14 cellular contexts compared by ENCODE assay signal in genomic region chr16:66262253-66263167, GRCh38.
DNase-seq lines count a peak whose midpoint lies in the region; ATAC-seq and TF ChIP-seq lines count a peak whose summit lies in the region.
"Had no signal": no experiment of that assay in that cellular context is flagged by ENCODE, and none has a peak within 500 bp of the region (broad histone marks: within the 10 kb centered on the region; RNA-seq: fewer than 3 reads in every experiment).

No MANE protein-coding gene starts in this region.

- WGBS in stomach, 5 donors = 68 to 81% (median 75%) methylated on average over 11 of the region's 11 CpGs

- H3K4me3 Mint-ChIP-seq in natural killer cell treated with Interleukin-12 subunit alpha and Interleukin-12 subunit beta and Interleukin-15 and Interleukin-18, amount 100 ng/mL, for 72 hours = no peak overlapping the region
- H3K4me3 Mint-ChIP-seq: activated naive CD8-positive, alpha-beta T cell treated with anti-CD3 and anti-CD28 coated beads, Interleukin-2, amount 10 ng/mL, durations not matched to agents 7 days and 5 days; CD4-positive, CD25-positive, alpha-beta regulatory T cell had no signal

- DNase-seq in M059J (ENCODE audit: low read depth) (peak; percentile 44), choroid plexus epithelial cell (ENCODE audit: low read depth) (peak; percentile 62), islet precursor cell (peak; percentile 31), stomach (no peak), NAMALWA (ENCODE audit: low spot score) (no peak)
- DNase-seq in natural killer cell treated with Interleukin-12 subunit alpha and Interleukin-12 subunit beta and Interleukin-15 and Interleukin-18, amount 100 ng/mL, for 72 hours (ENCODE audit: low spot score) = no peak
- DNase-seq in activated effector memory CD4-positive, alpha-beta T cell treated with Interleukin-2 at 50 U/mL for 16 hours = no peak
- DNase-seq: activated naive CD8-positive, alpha-beta T cell treated with anti-CD3 and anti-CD28 coated beads, Interleukin-2, amount 10 ng/mL, durations not matched to agents 7 days and 5 days; CD4-positive, CD25-positive, alpha-beta regulatory T cell; DMS79 treated with DMSO at 0.1 percent for 48 hours; esophagus squamous epithelium; posterior cingulate gyrus had no signal

- peaks cover 0 to 15% of the 10 kb centered on the region in 2 donors for H3K27me3 Mint-ChIP-seq in natural killer cell treated with Interleukin-12 subunit alpha and Interleukin-12 subunit beta and Interleukin-15 and Interleukin-18, amount 100 ng/mL, for 72 hours

- H3K27ac ChIP-seq in stomach = peak overlapping the region in 3 of 5 donors; percentile 4 to 39 (median 26)

- TF ChIP-seq EP300 in stomach (IDR thresholded peaks at IDR 0.05) = no peak

- TF ChIP-seq POLR2A in stomach (IDR thresholded peaks at IDR 0.05) = no peak

- H3K9me3 Mint-ChIP-seq in natural killer cell treated with Interleukin-12 subunit alpha and Interleukin-12 subunit beta and Interleukin-15 and Interleukin-18, amount 100 ng/mL, for 72 hours = no peaks in the 10 kb centered on the region
- H3K9me3 Mint-ChIP-seq: activated naive CD8-positive, alpha-beta T cell treated with anti-CD3 and anti-CD28 coated beads, Interleukin-2, amount 10 ng/mL, durations not matched to agents 7 days and 5 days had no signal

- H3K4me1 ChIP-seq in stomach = peaks cover 5 to 29% (median 11%) of the 10 kb centered on the region in 4 donors

- H3K27ac Mint-ChIP-seq in natural killer cell treated with Interleukin-12 subunit alpha and Interleukin-12 subunit beta and Interleukin-15 and Interleukin-18, amount 100 ng/mL, for 72 hours = no peak overlapping the region
- H3K27ac Mint-ChIP-seq: activated naive CD8-positive, alpha-beta T cell treated with anti-CD3 and anti-CD28 coated beads, Interleukin-2, amount 10 ng/mL, durations not matched to agents 7 days and 5 days; CD4-positive, CD25-positive, alpha-beta regulatory T cell had no signal

- H3K4me3 ChIP-seq in choroid plexus epithelial cell (ENCODE audit: low read depth, low read length) (no peak overlapping the region), stomach (no peak overlapping the region)
- H3K4me3 ChIP-seq: esophagus squamous epithelium, SK-N-MC had no signal

- no peak for ATAC-seq in SK-N-SH treated with all-trans-retinoic acid at 6 μM for 48 hours
- ATAC-seq in natural killer cell treated with Interleukin-12 subunit alpha and Interleukin-12 subunit beta and Interleukin-15 and Interleukin-18, amount 100 ng/mL, for 72 hours = no peak

- H3K27me3 ChIP-seq in stomach = peaks cover 0 to 10% (median 0%) of the 10 kb centered on the region in 3 donors
- H3K27me3 ChIP-seq: esophagus squamous epithelium had no signal

- no peaks in the 10 kb centered on the region for H3K36me3 ChIP-seq in stomach
- H3K36me3 ChIP-seq: esophagus squamous epithelium had no signal

- intact Hi-C loops in stomach (cut with DNase I; ENCODE audit: low total_unique reads) = no loop called here

- no peaks in the 10 kb centered on the region for H3K9me3 ChIP-seq in stomach
- H3K9me3 ChIP-seq: esophagus squamous epithelium had no signal

- peaks cover 0 to 4% of the 10 kb centered on the region in 2 donors for H3K4me1 Mint-ChIP-seq in natural killer cell treated with Interleukin-12 subunit alpha and Interleukin-12 subunit beta and Interleukin-15 and Interleukin-18, amount 100 ng/mL, for 72 hours (ENCODE audit: low read depth in 2 of 2)

- TF ChIP-seq CTCF in choroid plexus epithelial cell (conservative IDR thresholded peaks at IDR 0.05; ENCODE audit: low read depth, low read length) = no peak
- TF ChIP-seq CTCF in stomach (IDR thresholded peaks at IDR 0.05) = no peak

- no peaks in the 10 kb centered on the region for H3K36me3 Mint-ChIP-seq in natural killer cell treated with Interleukin-12 subunit alpha and Interleukin-12 subunit beta and Interleukin-15 and Interleukin-18, amount 100 ng/mL, for 72 hours
- H3K36me3 Mint-ChIP-seq: activated naive CD8-positive, alpha-beta T cell treated with anti-CD3 and anti-CD28 coated beads, Interleukin-2, amount 10 ng/mL, durations not matched to agents 7 days and 5 days; CD4-positive, CD25-positive, alpha-beta regulatory T cell had no signal

TF ChIP-seq in SK-N-SH treated with all-trans-retinoic acid at 6 μM for 48 hours, 23 proteins besides CTCF, POLR2A, EP300 and RAD21:
- TF ChIP-seq CSRNP3 (CRISPR knock-in tag; IDR thresholded peaks at IDR 0.05) (no peak), RARB (CRISPR knock-in tag; IDR thresholded peaks at IDR 0.05) (no peak), ZFP30 (CRISPR knock-in tag; IDR thresholded peaks at IDR 0.05) (no peak), OSR1 (CRISPR knock-in tag; IDR thresholded peaks at IDR 0.05) (no peak), ESRRG (CRISPR knock-in tag; IDR thresholded peaks at IDR 0.05) (no peak), PPARA (CRISPR knock-in tag; IDR thresholded peaks at IDR 0.05; ENCODE audit: borderline replicate concordance) (no peak), ZFP3 (CRISPR knock-in tag; IDR thresholded peaks at IDR 0.05) (no peak), GLIS3 (CRISPR knock-in tag; IDR thresholded peaks at IDR 0.05) (no peak), ZC3H10 (CRISPR knock-in tag; IDR thresholded peaks at IDR 0.05) (no peak), SNAI2 (CRISPR knock-in tag; IDR thresholded peaks at IDR 0.05) (no peak), ZNF8 (CRISPR knock-in tag; IDR thresholded peaks at IDR 0.05) (no peak), ZNF565 (CRISPR knock-in tag; conservative IDR thresholded peaks at IDR 0.05; ENCODE audit: low read depth) (no peak), ARNTL (CRISPR knock-in tag; IDR thresholded peaks at IDR 0.05; ENCODE audit: borderline replicate concordance, low read depth) (no peak), ZNF70 (CRISPR knock-in tag; IDR thresholded peaks at IDR 0.05) (no peak)

Comparison
In these comparisons a context has a peak if more than half of its experiments do, and no peak if none do; other contexts are left out.
1. DNase-seq: peak in M059J (single experiment), choroid plexus epithelial cell (single experiment) and islet precursor cell (single experiment); none in stomach (single experiment), NAMALWA (single experiment), natural killer cell treated with Interleukin-12 subunit alpha and Interleukin-12 subunit beta and Interleukin-15 and Interleukin-18, amount 100 ng/mL, for 72 hours (single experiment) and activated effector memory CD4-positive, alpha-beta T cell treated with Interleukin-2 at 50 U/mL for 16 hours (single experiment).